ENCODE assay signal across 1 cellular context in genomic region chr10:6044651-6045599, GRCh38.
TF ChIP-seq lines count a peak whose summit lies in the region.

No MANE protein-coding gene starts in this region.

TF ChIP-seq in GM12878, 131 proteins besides CTCF, POLR2A, EP300 and RAD21 (continued from another document and continues in another):
- TF ChIP-seq USF1 (IDR thresholded peaks at IDR 0.05; ENCODE audit: borderline replicate concordance, extremely low read length, insufficient read depth, low read depth, low read length): no peak
- no peak for TF ChIP-seq STAT1 (conservative IDR thresholded peaks at IDR 0.05)
- no peak for TF ChIP-seq PRDM15 (CRISPR knock-in tag; IDR thresholded peaks at IDR 0.05)
- no peak for TF ChIP-seq NKRF (conservative IDR thresholded peaks at IDR 0.05)
- TF ChIP-seq LARP7 (IDR thresholded peaks at IDR 0.05): no peak
- TF ChIP-seq CEBPB (IDR thresholded peaks at IDR 0.05; ENCODE audit: borderline replicate concordance in 1 of 2, low read depth in 2 of 2, low read length in 2 of 2): no peak
- peak; percentile 67 for TF ChIP-seq ATF2 (IDR thresholded peaks at IDR 0.05; ENCODE audit: low read length)
- TF ChIP-seq ZNF274 (IDR thresholded peaks at IDR 0.05; ENCODE audit: insufficient read depth, insufficient read length): no peak
- TF ChIP-seq KAT2A (conservative IDR thresholded peaks at IDR 0.05; ENCODE audit: control insufficient read depth, low read depth, low read length): no peak
- TF ChIP-seq IRF3 (IDR thresholded peaks at IDR 0.05): no peak
- no peak for TF ChIP-seq CBX3 (IDR thresholded peaks at IDR 0.05; ENCODE audit: borderline replicate concordance, low read depth)
- TF ChIP-seq ZBED1 (IDR thresholded peaks at IDR 0.05; ENCODE audit: borderline replicate concordance): no peak
- TF ChIP-seq PBX3 (IDR thresholded peaks at IDR 0.05; ENCODE audit: insufficient replicate concordance, low read depth, low read length): no peak
- TF ChIP-seq CBFB (IDR thresholded peaks at IDR 0.05; ENCODE audit: low read depth): peak; percentile 76
- TF ChIP-seq TBL1XR1 (IDR thresholded peaks at IDR 0.05; ENCODE audit: low read depth, low read length): no peak
- TF ChIP-seq SUPT20H (IDR thresholded peaks at IDR 0.05; ENCODE audit: borderline replicate concordance, control insufficient read depth, low read depth, low read length): no peak
- no peak for TF ChIP-seq GATAD2B (conservative IDR thresholded peaks at IDR 0.05; ENCODE audit: low read depth)
- TF ChIP-seq RFX5 (IDR thresholded peaks at IDR 0.05; ENCODE audit: low read depth, low read length): no peak
- TF ChIP-seq ZBTB11 (CRISPR knock-in tag; IDR thresholded peaks at IDR 0.05): no peak
- TF ChIP-seq CHD1 (IDR thresholded peaks at IDR 0.05; ENCODE audit: low read depth, low read length): no peak
- no peak for TF ChIP-seq MEF2B (IDR thresholded peaks at IDR 0.05; ENCODE audit: partially characterized antibody, poor library complexity, severe bottlenecking)
- TF ChIP-seq HSF1 (IDR thresholded peaks at IDR 0.05; ENCODE audit: low read depth, low read length): no peak
- 0 out of 2 replicates have a peak, but pooled peaks have one; percentile 28 for TF ChIP-seq MTA3 (IDR thresholded peaks at IDR 0.05; ENCODE audit: borderline replicate concordance, low read length)
- TF ChIP-seq ASH2L (IDR thresholded peaks at IDR 0.05; ENCODE audit: borderline replicate concordance, low read depth): no peak
- TF ChIP-seq MTA2 (IDR thresholded peaks at IDR 0.05; ENCODE audit: low read depth): peak; percentile 73
- TF ChIP-seq SMC3 (IDR thresholded peaks at IDR 0.05; ENCODE audit: borderline replicate concordance, low read length): no peak
- no peak for TF ChIP-seq SUZ12 (IDR thresholded peaks at IDR 0.05; ENCODE audit: unreplicated experiment)
- no peak for TF ChIP-seq SREBF1 (IDR thresholded peaks at IDR 0.05; ENCODE audit: low read length)
- TF ChIP-seq TAF1 (IDR thresholded peaks at IDR 0.05; ENCODE audit: borderline replicate concordance, low read depth, low read length): no peak
- 0 out of 2 replicates have a peak, but pooled peaks have one; percentile 46 for TF ChIP-seq DPF2 (IDR thresholded peaks at IDR 0.05)
- TF ChIP-seq PKNOX1 (IDR thresholded peaks at IDR 0.05): no peak
- TF ChIP-seq ZNF207 (IDR thresholded peaks at IDR 0.05; ENCODE audit: borderline replicate concordance): no peak
- no peak; the same call in 1 of the 2 replicates for TF ChIP-seq BMI1 (IDR thresholded peaks at IDR 0.05; ENCODE audit: borderline replicate concordance)
- TF ChIP-seq MLLT1 (IDR thresholded peaks at IDR 0.05): peak; percentile 59; the same call in 1 of the 2 replicates
- no peak for TF ChIP-seq FOXK2 (IDR thresholded peaks at IDR 0.05)
- TF ChIP-seq SIX5 (IDR thresholded peaks at IDR 0.05; ENCODE audit: low read depth, low read length, severe bottlenecking): no peak
- TF ChIP-seq BCLAF1 (IDR thresholded peaks at IDR 0.05): no peak
- TF ChIP-seq RCOR1 (conservative IDR thresholded peaks at IDR 0.05; ENCODE audit: low read depth, low read length): no peak
- TF ChIP-seq PAX8 (IDR thresholded peaks at IDR 0.05): no peak
